Comparison of ENCODE assay signal across 9 cellular contexts in genomic region chr18:35950628-35950982, GRCh38.
DNase-seq lines count a peak whose midpoint lies in the region; ATAC-seq and TF ChIP-seq lines count a peak whose summit lies in the region.
"Had no signal": no experiment of that assay in that cellular context is flagged by ENCODE, and none has a peak within 500 bp of the region (broad histone marks: within the 10 kb centered on the region; RNA-seq: fewer than 3 reads in every experiment).

No MANE protein-coding gene starts in this region.

- 41 to 57% methylated on average over 4 to 5 of the region's 6 CpGs for WGBS in ectodermal cell, 2 experiments

- H3K9ac ChIP-seq in BLaER1, result no peak overlapping the region
- H3K9ac ChIP-seq in KMS-11, result no peak overlapping the region

- no peak overlapping the region for H3K4me3 ChIP-seq in BLaER1
- no peak overlapping the region for H3K4me3 ChIP-seq in KMS-11 (IDR thresholded peaks at IDR 0.05; ENCODE audit: insufficient read depth, low read depth, low read length)
- H3K4me3 ChIP-seq in ectodermal cell (ENCODE audit: insufficient read depth, low read depth, low read length), result peak overlapping the region; percentile 52
- H3K4me3 ChIP-seq in neuron (ENCODE audit: low read length), result peak overlapping the region; percentile 45

- H3K4me1 ChIP-seq in BLaER1, result no peaks in the 10 kb centered on the region
- H3K4me1 ChIP-seq in KMS-11 (ENCODE audit: low read depth, poor library complexity, severe bottlenecking), result peaks cover 11% of the 10 kb centered on the region
- H3K4me1 ChIP-seq in ectodermal cell (ENCODE audit: control insufficient read depth, insufficient read depth, low read length), result no peaks in the 10 kb centered on the region
- H3K4me1 ChIP-seq in neuron (ENCODE audit: insufficient read depth, low read length), result peaks cover 5% of the 10 kb centered on the region

- H2AFZ ChIP-seq in KMS-11 (ENCODE audit: low read depth) (no peak overlapping the region), neuron (ENCODE audit: low read depth, low read length) (peak overlapping the region; percentile 81)

- H3K27ac ChIP-seq in BLaER1 (no peak overlapping the region), KMS-11 (no peak overlapping the region), ectodermal cell (ENCODE audit: insufficient read depth, low read depth, low read length, poor library complexity, severe bottlenecking) (no peak overlapping the region)

- ATAC-seq in GM19324 (IDR thresholded peaks at IDR 0.05; ENCODE audit: low FRiP score, unreplicated experiment), result no peak
- ATAC-seq in GM18861 (IDR thresholded peaks at IDR 0.05; ENCODE audit: unreplicated experiment), result no peak

- H3K27me3 ChIP-seq in BLaER1 (no peaks in the 10 kb centered on the region), KMS-11 (ENCODE audit: insufficient read depth, low read depth) (no peaks in the 10 kb centered on the region), ectodermal cell (ENCODE audit: control insufficient read depth, insufficient read depth, low read length, poor library complexity, severe bottlenecking) (peaks cover 13% of the 10 kb centered on the region), neuron (ENCODE audit: insufficient read depth, low read length) (peaks cover 18% of the 10 kb centered on the region)

- peak; percentile 56 for TF ChIP-seq CTCF in KMS-11 (conservative IDR thresholded peaks at IDR 0.05; ENCODE audit: low read depth, low read length)

- no peaks in the 10 kb centered on the region for H4K20me1 ChIP-seq in BLaER1
- H4K20me1 ChIP-seq in KMS-11 (ENCODE audit: insufficient read depth), result no peaks in the 10 kb centered on the region

- H3K36me3 ChIP-seq in BLaER1, result no peaks in the 10 kb centered on the region
- H3K36me3 ChIP-seq in KMS-11 (ENCODE audit: insufficient read depth), result no peaks in the 10 kb centered on the region
- no peaks in the 10 kb centered on the region for H3K36me3 ChIP-seq in ectodermal cell (ENCODE audit: control insufficient read depth, insufficient read depth, low read length)
- no peaks in the 10 kb centered on the region for H3K36me3 ChIP-seq in neuron (ENCODE audit: insufficient read depth, low read length)

- DNase-seq in NCI-H146 treated with DMSO at 0.1 percent for 48 hours (lab: John Stamatoyannopoulos, UW; ENCODE audit: unreplicated experiment) (no peak), ecto neural progenitor cell (ENCODE audit: low spot score) (no peak)
- DNase-seq: NCI-H2081 treated with DMSO at 0.1 percent for 48 hours had no signal

- H3K9me3 ChIP-seq in BLaER1 (peaks cover 13% of the 10 kb centered on the region), ectodermal cell (ENCODE audit: control insufficient read depth, low read length) (no peaks in the 10 kb centered on the region), neuron (ENCODE audit: low read length) (no peaks in the 10 kb centered on the region)

- H3K79me2 ChIP-seq in KMS-11 (ENCODE audit: insufficient read depth, low read depth), result no peaks in the 10 kb centered on the region

- H3K4me2 ChIP-seq in BLaER1 (peak overlapping the region; percentile 27; the same call in 1 of the 2 replicates), KMS-11 (no peak overlapping the region)

Comparison
In these comparisons a context has a peak if more than half of its experiments do, and no peak if none do; other contexts are left out.
1. H3K4me3 ChIP-seq: peak in ectodermal cell (single experiment) and neuron (single experiment); none in BLaER1 (single experiment) and KMS-11 (single experiment).